ENCODE assay signal across 8 cellular contexts in the genomic region with DNA sequence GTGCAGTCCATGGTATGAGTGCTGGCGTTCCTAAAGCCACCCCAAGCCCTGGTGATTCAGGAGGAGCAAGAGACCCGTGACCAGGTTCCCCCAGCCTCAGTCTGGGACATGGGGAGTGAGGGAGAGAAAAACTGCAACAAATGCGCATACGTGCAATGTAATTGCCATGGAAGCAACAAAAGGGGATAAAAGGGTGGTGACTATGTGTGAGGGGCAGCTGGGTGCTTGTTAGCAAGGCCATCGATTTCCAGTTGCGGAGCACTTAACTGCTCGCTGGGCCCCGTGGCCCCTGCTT. TPM values are rescaled to one million over a fixed set of nuclear protein-coding genes. Genes with fewer than 3 reads are reported as not detected.
DNase-seq lines count a peak whose midpoint lies in the region; ATAC-seq and TF ChIP-seq lines count a peak whose summit lies in the region.

No MANE protein-coding gene starts in this region.

- intact Hi-C loops in heart right ventricle (cut with DNase I) = loop anchor here in 1 of 10 donors (10.0 kb wide), 1 partner anchor 170 kb away; a partner anchor contains a TSS
- intact Hi-C loops in left ventricle myocardium superior (cut with micrococcal nuclease) = no loop called here
- intact Hi-C loops in vagina (cut with DNase I) = no loop called here

- no peak for TF ChIP-seq CTCF in heart right ventricle (IDR thresholded peaks at IDR 0.05)
- no peak for TF ChIP-seq CTCF in chondrocyte (IDR thresholded peaks at IDR 0.05)
- no peak for TF ChIP-seq CTCF in vagina (IDR thresholded peaks at IDR 0.05)

- H3K27ac ChIP-seq in heart right ventricle (peak overlapping the region in 3 of 10 donors; percentile 62 to 79 (median 77)), vagina (peak overlapping the region; percentile 83)

- H3K4me1 ChIP-seq in heart right ventricle = peaks cover 6 to 66% (median 46%) of the 10 kb centered on the region in 9 donors
- H3K4me1 ChIP-seq in mucosa of stomach (ENCODE audit: control insufficient read depth, insufficient read depth, low read length) = peaks cover 32% of the 10 kb centered on the region
- peaks cover 50% of the 10 kb centered on the region for H3K4me1 ChIP-seq in vagina

- peak overlapping the region; percentile 85 for H3K27ac Mint-ChIP-seq in chondrocyte (ENCODE audit: unreplicated experiment)

- ATAC-seq in heart right ventricle (peak in 1 of 8 donors; percentile 1), left ventricle myocardium superior (no peak), GM18867 (IDR thresholded peaks at IDR 0.05; ENCODE audit: unreplicated experiment) (no peak)

- H3K4me1 Mint-ChIP-seq in chondrocyte (ENCODE audit: low read depth) = peaks cover 45% of the 10 kb centered on the region

- peaks cover 8% of the 10 kb centered on the region for H3K36me3 Mint-ChIP-seq in chondrocyte (ENCODE audit: low read depth)

- H3K9me3 ChIP-seq in heart right ventricle = no peaks in the 10 kb centered on the region
- H3K9me3 ChIP-seq in mucosa of stomach (ENCODE audit: control insufficient read depth, low read length) = no peaks in the 10 kb centered on the region
- H3K9me3 ChIP-seq in vagina = no peaks in the 10 kb centered on the region

- peak overlapping the region; percentile 85 for H3K4me3 Mint-ChIP-seq in chondrocyte (ENCODE audit: unreplicated experiment)

- H3K27me3 Mint-ChIP-seq in chondrocyte (ENCODE audit: low read depth) = no peaks in the 10 kb centered on the region

- no peaks in the 10 kb centered on the region for H3K36me3 ChIP-seq in heart right ventricle
- H3K36me3 ChIP-seq in mucosa of stomach (ENCODE audit: control insufficient read depth, insufficient read depth, low read length) = no peaks in the 10 kb centered on the region
- no peaks in the 10 kb centered on the region for H3K36me3 ChIP-seq in vagina

- no peak for TF ChIP-seq POLR2A in vagina (IDR thresholded peaks at IDR 0.05)

- peaks cover 0 to 25% (median 0%) of the 10 kb centered on the region in 7 donors for H3K27me3 ChIP-seq in heart right ventricle
- no peaks in the 10 kb centered on the region for H3K27me3 ChIP-seq in mucosa of stomach (ENCODE audit: control insufficient read depth, insufficient read depth, low read length)
- H3K27me3 ChIP-seq in vagina = no peaks in the 10 kb centered on the region

- 77 to 79% methylated on average over 8 of the region's 8 CpGs for WGBS in heart right ventricle, 2 donors

- peak overlapping the region; percentile 38 for H3K9ac ChIP-seq in mucosa of stomach (ENCODE audit: low read length)

- DNase-seq in heart right ventricle (no peak), left ventricle myocardium superior (no peak), chondrocyte (ENCODE audit: low spot score) (no peak), vagina (ENCODE audit: extremely low spot score in 2 of 2) (no peak), HuH-7 (ENCODE audit: low spot score) (no peak), HuH-7.5 (ENCODE audit: low spot score) (no peak)

- no peaks in the 10 kb centered on the region for H3K9me3 Mint-ChIP-seq in chondrocyte (ENCODE audit: low read depth)

- peak overlapping the region in 9 of 10 donors; percentile 48 to 82 (median 67) for H3K4me3 ChIP-seq in heart right ventricle
- H3K4me3 ChIP-seq in mucosa of stomach (ENCODE audit: low read length) = no peak overlapping the region
- H3K4me3 ChIP-seq in vagina = peak overlapping the region; percentile 88 to 95

RNA-seq across cellular contexts. Expression of a gene that starts 0.7 kb away (rescaled TPM):
- 10 to 100 TPM in 2 of 10 donors, 1 to 10 TPM in 8; 2.9 to 12.5 (median 5.9) TPM for total RNA-seq in heart right ventricle
- 1 to 10 TPM; 1.8 to 5.7 TPM for polyA plus RNA-seq in heart right ventricle
- 5.0 TPM for total RNA-seq in left ventricle myocardium superior
- 48.9 to 81.1 TPM (median 75.7 TPM) in 3 replicates for total RNA-seq in chondrocyte
- total RNA-seq in vagina = 30.9 TPM
